36 cellular contexts compared by ENCODE assay signal in genomic region chr17:39937462-39937861, GRCh38. TPM values are rescaled to one million over a fixed set of nuclear protein-coding genes. Genes with fewer than 3 reads are reported as not detected.
"Had no signal": no experiment of that assay in that cellular context is flagged by ENCODE, and none has a peak within 500 bp of the region (broad histone marks: within the 10 kb centered on the region; RNA-seq: fewer than 3 reads in every experiment).

No MANE protein-coding gene starts in this region.

- H3K9me3 Mint-ChIP-seq: activated CD8-positive, alpha-beta T cell treated with anti-CD3 and anti-CD28 coated beads for 36 hours; activated naive CD4-positive, alpha-beta T cell treated with anti-CD3 and anti-CD28 coated beads, Interleukin-2, amount 50 U/mL, for 24 hours; activated naive CD8-positive, alpha-beta T cell treated with anti-CD3 and anti-CD28 coated beads, Interleukin-2, amount 10 ng/mL, durations not matched to agents 7 days and 5 days; activated T-cell treated with anti-CD3 and anti-CD28 coated beads, Interleukin-2, amount 50 U/mL, for 72 hours; activated T-helper 17 cell treated with anti-CD3 and anti-CD28 coated beads, Interleukin-2, amount 50 U/mL, for 72 hours had no signal

- ATAC-seq: activated CD8-positive, alpha-beta T cell treated with anti-CD3 and anti-CD28 coated beads for 36 hours; activated T-cell treated with anti-CD3 and anti-CD28 coated beads, Interleukin-2, amount 50 U/mL, for 72 hours; activated T-helper 17 cell treated with anti-CD3 and anti-CD28 coated beads, Interleukin-2, amount 50 U/mL, for 72 hours; body of pancreas; PC-3 had no signal

- H3K36me3 Mint-ChIP-seq: activated naive CD4-positive, alpha-beta T cell treated with anti-CD3 and anti-CD28 coated beads, Interleukin-2, amount 50 U/mL, for 24 hours; activated naive CD8-positive, alpha-beta T cell treated with anti-CD3 and anti-CD28 coated beads, Interleukin-2, amount 10 ng/mL, durations not matched to agents 7 days and 5 days had no signal

- H3K27me3 ChIP-seq: body of pancreas, breast epithelium, Peyer's patch, SJSA1 had no signal

- H3K4me2 ChIP-seq: SK-N-SH had no signal

- DNase-seq: activated CD4-positive, alpha-beta T cell treated with anti-CD3 and anti-CD28 coated beads for 1 hour; activated CD4-positive, alpha-beta T cell treated with anti-CD3 and anti-CD28 coated beads for 48 hours; activated CD4-positive, CD25-positive, alpha-beta regulatory T cell; activated CD8-positive, alpha-beta T cell treated with anti-CD3 and anti-CD28 coated beads for 36 hours; activated effector memory CD4-positive, alpha-beta T cell treated with anti-CD3 and anti-CD28 coated beads, Interleukin-2, amount 50 U/mL, for 16 hours; activated naive CD4-positive, alpha-beta T cell treated with Interleukin-2 at 50 U/mL for 16 hours; activated naive CD8-positive, alpha-beta T cell treated with anti-CD3 and anti-CD28 coated beads, Interleukin-2, amount 10 ng/mL, durations not matched to agents 7 days and 5 days; activated T-cell treated with anti-CD3 and anti-CD28 coated beads, Interleukin-2, amount 50 U/mL, for 1 hour; activated T-cell treated with anti-CD3 and anti-CD28 coated beads, Interleukin-2, amount 50 U/mL, for 72 hours; body of pancreas; Karpas-422; NCI-H1105 treated with DMSO at 0.1 percent for 48 hours; NCI-H1436; NCI-H1694; NCI-H1930; NCI-H2081 treated with DMSO at 0.1 percent for 48 hours; NCI-H226; NCI-H446 treated with DMSO at 0.1 percent for 48 hours; NCI-H524 treated with DMSO at 0.1 percent for 48 hours; PC-3; Peyer's patch; RPMI8226; SHP77 treated with DMSO at 0.1 percent for 48 hours; SK-N-SH; T-helper 2 cell; T-helper 9 cell; WERI-Rb-1 had no signal

- H3K36me3 ChIP-seq: breast epithelium, Peyer's patch, SJSA1, WERI-Rb-1 had no signal

- H3K27ac ChIP-seq: body of pancreas, breast epithelium, Peyer's patch, SJSA1, WERI-Rb-1 had no signal

- H3K4me1 ChIP-seq: body of pancreas, breast epithelium had no signal

- H3K4me3 ChIP-seq: body of pancreas, breast epithelium, K562, Peyer's patch, SJSA1 had no signal

- H3K9me3 ChIP-seq: body of pancreas, breast epithelium, Peyer's patch, SJSA1, SK-N-SH had no signal

- H3K9ac ChIP-seq: SK-N-SH had no signal

- H3K4me3 Mint-ChIP-seq: activated CD8-positive, alpha-beta T cell treated with anti-CD3 and anti-CD28 coated beads for 36 hours; activated naive CD4-positive, alpha-beta T cell treated with anti-CD3 and anti-CD28 coated beads, Interleukin-2, amount 50 U/mL, for 24 hours; activated naive CD8-positive, alpha-beta T cell treated with anti-CD3 and anti-CD28 coated beads, Interleukin-2, amount 10 ng/mL, durations not matched to agents 7 days and 5 days; activated T-cell treated with anti-CD3 and anti-CD28 coated beads, Interleukin-2, amount 50 U/mL, for 72 hours; activated T-helper 17 cell treated with anti-CD3 and anti-CD28 coated beads, Interleukin-2, amount 50 U/mL, for 72 hours had no signal

- H3K27ac Mint-ChIP-seq: activated CD8-positive, alpha-beta T cell treated with anti-CD3 and anti-CD28 coated beads for 36 hours; activated naive CD4-positive, alpha-beta T cell treated with anti-CD3 and anti-CD28 coated beads, Interleukin-2, amount 50 U/mL, for 24 hours; activated naive CD8-positive, alpha-beta T cell treated with anti-CD3 and anti-CD28 coated beads, Interleukin-2, amount 10 ng/mL, durations not matched to agents 7 days and 5 days; activated T-cell treated with anti-CD3 and anti-CD28 coated beads, Interleukin-2, amount 50 U/mL, for 72 hours; activated T-helper 17 cell treated with anti-CD3 and anti-CD28 coated beads, Interleukin-2, amount 50 U/mL, for 72 hours had no signal

- H3K27me3 Mint-ChIP-seq: activated CD8-positive, alpha-beta T cell treated with anti-CD3 and anti-CD28 coated beads for 36 hours; activated naive CD4-positive, alpha-beta T cell treated with anti-CD3 and anti-CD28 coated beads, Interleukin-2, amount 50 U/mL, for 24 hours; activated T-helper 17 cell treated with anti-CD3 and anti-CD28 coated beads, Interleukin-2, amount 50 U/mL, for 72 hours had no signal

RNA-seq across cellular contexts. Expression of gene LRRC3C, which starts 9.9 kb away (rescaled TPM):
- total RNA-seq: activated CD8-positive, alpha-beta memory T cell treated with anti-CD3 and anti-CD28 coated beads for 36 hours; activated CD8-positive, alpha-beta T cell treated with anti-CD3 and anti-CD28 coated beads for 36 hours; activated naive CD8-positive, alpha-beta T cell treated with anti-CD3 and anti-CD28 coated beads, Interleukin-2, amount 10 ng/mL, durations not matched to agents 7 days and 5 days; activated T-cell treated with anti-CD3 and anti-CD28 coated beads, Interleukin-2, amount 50 U/mL, for 72 hours; activated T-helper 17 cell treated with anti-CD3 and anti-CD28 coated beads, Interleukin-2, amount 50 U/mL, for 72 hours; astrocyte; body of pancreas; cardiac septum; K562; MCF 10A; PC-3; Peyer's patch; SJSA1 had no signal

RNA-seq across cellular contexts. Expression of gene GSDMA, which starts 25.3 kb away (rescaled TPM):
- total RNA-seq: astrocyte, PC-3, SJSA1 had no signal
